Comparison of ENCODE assay signal across 2 cellular contexts in the genomic region with DNA sequence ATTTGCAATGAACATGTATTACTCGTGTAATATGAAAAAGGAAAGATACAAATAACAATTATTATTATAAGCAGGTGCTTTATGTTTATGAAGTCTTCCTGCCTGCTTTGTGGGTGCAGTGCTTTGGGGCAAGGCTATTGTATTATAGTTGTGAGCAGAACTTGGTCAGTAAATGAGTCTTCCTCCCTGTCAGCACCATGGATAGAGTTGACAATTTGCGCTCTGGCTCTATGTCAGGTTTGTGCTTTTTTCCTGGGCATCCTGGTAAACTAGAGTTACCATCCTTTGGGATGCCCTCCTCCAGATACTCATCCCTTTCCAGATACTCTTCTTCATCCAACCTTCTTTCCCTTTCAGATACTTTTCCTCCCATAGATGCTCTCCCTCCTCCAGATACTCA.
TF ChIP-seq lines count a peak whose summit lies in the region.

No MANE protein-coding gene starts in this region.

TF ChIP-seq in A549, 52 proteins besides CTCF, POLR2A, EP300 and RAD21:
- TF ChIP-seq, protein P1, sequence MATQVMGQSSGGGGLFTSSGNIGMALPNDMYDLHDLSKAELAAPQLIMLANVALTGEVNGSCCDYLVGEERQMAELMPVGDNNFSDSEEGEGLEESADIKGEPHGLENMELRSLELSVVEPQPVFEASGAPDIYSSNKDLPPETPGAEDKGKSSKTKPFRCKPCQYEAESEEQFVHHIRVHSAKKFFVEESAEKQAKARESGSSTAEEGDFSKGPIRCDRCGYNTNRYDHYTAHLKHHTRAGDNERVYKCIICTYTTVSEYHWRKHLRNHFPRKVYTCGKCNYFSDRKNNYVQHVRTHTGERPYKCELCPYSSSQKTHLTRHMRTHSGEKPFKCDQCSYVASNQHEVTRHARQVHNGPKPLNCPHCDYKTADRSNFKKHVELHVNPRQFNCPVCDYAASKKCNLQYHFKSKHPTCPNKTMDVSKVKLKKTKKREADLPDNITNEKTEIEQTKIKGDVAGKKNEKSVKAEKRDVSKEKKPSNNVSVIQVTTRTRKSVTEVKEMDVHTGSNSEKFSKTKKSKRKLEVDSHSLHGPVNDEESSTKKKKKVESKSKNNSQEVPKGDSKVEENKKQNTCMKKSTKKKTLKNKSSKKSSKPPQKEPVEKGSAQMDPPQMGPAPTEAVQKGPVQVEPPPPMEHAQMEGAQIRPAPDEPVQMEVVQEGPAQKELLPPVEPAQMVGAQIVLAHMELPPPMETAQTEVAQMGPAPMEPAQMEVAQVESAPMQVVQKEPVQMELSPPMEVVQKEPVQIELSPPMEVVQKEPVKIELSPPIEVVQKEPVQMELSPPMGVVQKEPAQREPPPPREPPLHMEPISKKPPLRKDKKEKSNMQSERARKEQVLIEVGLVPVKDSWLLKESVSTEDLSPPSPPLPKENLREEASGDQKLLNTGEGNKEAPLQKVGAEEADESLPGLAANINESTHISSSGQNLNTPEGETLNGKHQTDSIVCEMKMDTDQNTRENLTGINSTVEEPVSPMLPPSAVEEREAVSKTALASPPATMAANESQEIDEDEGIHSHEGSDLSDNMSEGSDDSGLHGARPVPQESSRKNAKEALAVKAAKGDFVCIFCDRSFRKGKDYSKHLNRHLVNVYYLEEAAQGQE (IDR thresholded peaks at IDR 0.05) = peak; percentile 72
- no peak for TF ChIP-seq KDM5A (IDR thresholded peaks at IDR 0.05)

TF ChIP-seq in K562, 482 proteins besides CTCF, POLR2A, EP300 and RAD21:
- TF ChIP-seq, protein P2, sequence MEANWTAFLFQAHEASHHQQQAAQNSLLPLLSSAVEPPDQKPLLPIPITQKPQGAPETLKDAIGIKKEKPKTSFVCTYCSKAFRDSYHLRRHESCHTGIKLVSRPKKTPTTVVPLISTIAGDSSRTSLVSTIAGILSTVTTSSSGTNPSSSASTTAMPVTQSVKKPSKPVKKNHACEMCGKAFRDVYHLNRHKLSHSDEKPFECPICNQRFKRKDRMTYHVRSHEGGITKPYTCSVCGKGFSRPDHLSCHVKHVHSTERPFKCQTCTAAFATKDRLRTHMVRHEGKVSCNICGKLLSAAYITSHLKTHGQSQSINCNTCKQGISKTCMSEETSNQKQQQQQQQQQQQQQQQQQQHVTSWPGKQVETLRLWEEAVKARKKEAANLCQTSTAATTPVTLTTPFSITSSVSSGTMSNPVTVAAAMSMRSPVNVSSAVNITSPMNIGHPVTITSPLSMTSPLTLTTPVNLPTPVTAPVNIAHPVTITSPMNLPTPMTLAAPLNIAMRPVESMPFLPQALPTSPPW (CRISPR knock-in tag; IDR thresholded peaks at IDR 0.05) = no peak
- TF ChIP-seq ATF7 (IDR thresholded peaks at IDR 0.05) (no peak), EHMT2 (IDR thresholded peaks at IDR 0.05) (peak; percentile 64; the same call in 1 of the 2 replicates), GTF2A2 (tag; IDR thresholded peaks at IDR 0.05) (no peak), ZC3H4 (CRISPR knock-in tag; IDR thresholded peaks at IDR 0.05; ENCODE audit: borderline replicate concordance) (no peak), FOXA1 (IDR thresholded peaks at IDR 0.05; ENCODE audit: borderline replicate concordance) (no peak)
